In genomic region chr1:226061793-226062557, GRCh38 we compare ENCODE assay signal across 2 cellular contexts.
A peak's percentile ranks its signal among the peaks of the same experiment; 100 is the strongest.
TF ChIP-seq lines count a peak whose summit lies in the region.

No MANE protein-coding gene starts in this region.

TF ChIP-seq in HCT116, 20 proteins besides CTCF, POLR2A, EP300 and RAD21 (continued from another document):
- TF ChIP-seq, protein P1, sequence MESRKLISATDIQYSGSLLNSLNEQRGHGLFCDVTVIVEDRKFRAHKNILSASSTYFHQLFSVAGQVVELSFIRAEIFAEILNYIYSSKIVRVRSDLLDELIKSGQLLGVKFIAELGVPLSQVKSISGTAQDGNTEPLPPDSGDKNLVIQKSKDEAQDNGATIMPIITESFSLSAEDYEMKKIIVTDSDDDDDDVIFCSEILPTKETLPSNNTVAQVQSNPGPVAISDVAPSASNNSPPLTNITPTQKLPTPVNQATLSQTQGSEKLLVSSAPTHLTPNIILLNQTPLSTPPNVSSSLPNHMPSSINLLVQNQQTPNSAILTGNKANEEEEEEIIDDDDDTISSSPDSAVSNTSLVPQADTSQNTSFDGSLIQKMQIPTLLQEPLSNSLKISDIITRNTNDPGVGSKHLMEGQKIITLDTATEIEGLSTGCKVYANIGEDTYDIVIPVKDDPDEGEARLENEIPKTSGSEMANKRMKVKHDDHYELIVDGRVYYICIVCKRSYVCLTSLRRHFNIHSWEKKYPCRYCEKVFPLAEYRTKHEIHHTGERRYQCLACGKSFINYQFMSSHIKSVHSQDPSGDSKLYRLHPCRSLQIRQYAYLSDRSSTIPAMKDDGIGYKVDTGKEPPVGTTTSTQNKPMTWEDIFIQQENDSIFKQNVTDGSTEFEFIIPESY (IDR thresholded peaks at IDR 0.05; ENCODE audit: extremely low read depth, insufficient replicate concordance, low read length) = peak; percentile 7
- TF ChIP-seq EZH2 (IDR thresholded peaks at IDR 0.05) = no peak
- TF ChIP-seq MAX (IDR thresholded peaks at IDR 0.05) = peak; percentile 68
- peak; percentile 71 for TF ChIP-seq POLR2AphosphoS5 (IDR thresholded peaks at IDR 0.05; ENCODE audit: low read depth, low read length)
- TF ChIP-seq ELF1 (IDR thresholded peaks at IDR 0.05; ENCODE audit: borderline replicate concordance, low read depth) = no peak
- TF ChIP-seq CBX3 (IDR thresholded peaks at IDR 0.05; ENCODE audit: low read depth) = peak; percentile 72
- no peak for TF ChIP-seq FOSL1 (IDR thresholded peaks at IDR 0.05; ENCODE audit: low read depth)
- TF ChIP-seq TCF7L2 (IDR thresholded peaks at IDR 0.05; ENCODE audit: borderline replicate concordance, extremely low read depth, insufficient read depth, insufficient read length) = no peak
- peak; percentile 92 for TF ChIP-seq ZFX (IDR thresholded peaks at IDR 0.05)

TF ChIP-seq in GM12878, 131 proteins besides CTCF, POLR2A, EP300 and RAD21 (continued from another document):
- TF ChIP-seq, protein P2, sequence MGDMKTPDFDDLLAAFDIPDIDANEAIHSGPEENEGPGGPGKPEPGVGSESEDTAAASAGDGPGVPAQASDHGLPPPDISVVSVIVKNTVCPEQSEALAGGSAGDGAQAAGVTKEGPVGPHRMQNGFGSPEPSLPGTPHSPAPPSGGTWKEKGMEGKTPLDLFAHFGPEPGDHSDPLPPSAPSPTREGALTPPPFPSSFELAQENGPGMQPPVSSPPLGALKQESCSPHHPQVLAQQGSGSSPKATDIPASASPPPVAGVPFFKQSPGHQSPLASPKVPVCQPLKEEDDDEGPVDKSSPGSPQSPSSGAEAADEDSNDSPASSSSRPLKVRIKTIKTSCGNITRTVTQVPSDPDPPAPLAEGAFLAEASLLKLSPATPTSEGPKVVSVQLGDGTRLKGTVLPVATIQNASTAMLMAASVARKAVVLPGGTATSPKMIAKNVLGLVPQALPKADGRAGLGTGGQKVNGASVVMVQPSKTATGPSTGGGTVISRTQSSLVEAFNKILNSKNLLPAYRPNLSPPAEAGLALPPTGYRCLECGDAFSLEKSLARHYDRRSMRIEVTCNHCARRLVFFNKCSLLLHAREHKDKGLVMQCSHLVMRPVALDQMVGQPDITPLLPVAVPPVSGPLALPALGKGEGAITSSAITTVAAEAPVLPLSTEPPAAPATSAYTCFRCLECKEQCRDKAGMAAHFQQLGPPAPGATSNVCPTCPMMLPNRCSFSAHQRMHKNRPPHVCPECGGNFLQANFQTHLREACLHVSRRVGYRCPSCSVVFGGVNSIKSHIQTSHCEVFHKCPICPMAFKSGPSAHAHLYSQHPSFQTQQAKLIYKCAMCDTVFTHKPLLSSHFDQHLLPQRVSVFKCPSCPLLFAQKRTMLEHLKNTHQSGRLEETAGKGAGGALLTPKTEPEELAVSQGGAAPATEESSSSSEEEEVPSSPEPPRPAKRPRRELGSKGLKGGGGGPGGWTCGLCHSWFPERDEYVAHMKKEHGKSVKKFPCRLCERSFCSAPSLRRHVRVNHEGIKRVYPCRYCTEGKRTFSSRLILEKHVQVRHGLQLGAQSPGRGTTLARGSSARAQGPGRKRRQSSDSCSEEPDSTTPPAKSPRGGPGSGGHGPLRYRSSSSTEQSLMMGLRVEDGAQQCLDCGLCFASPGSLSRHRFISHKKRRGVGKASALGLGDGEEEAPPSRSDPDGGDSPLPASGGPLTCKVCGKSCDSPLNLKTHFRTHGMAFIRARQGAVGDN (IDR thresholded peaks at IDR 0.05) = 0 out of 2 replicates have a peak, but pooled peaks have one; percentile 6
- peak in 1 of 2 experiments; percentile 7; a peak in 1 of 3 replicates for TF ChIP-seq EGR1 (IDR thresholded peaks at IDR 0.05; ENCODE audit: borderline replicate concordance in 1 of 2, low read depth in 2 of 2, low read length in 2 of 2)
- no peak for TF ChIP-seq JUND (IDR thresholded peaks at IDR 0.05; ENCODE audit: low read depth, low read length)
- 0 out of 2 replicates have a peak, but pooled peaks have one; percentile 36 for TF ChIP-seq CREM (IDR thresholded peaks at IDR 0.05; ENCODE audit: low read depth)
- TF ChIP-seq GATAD2B (conservative IDR thresholded peaks at IDR 0.05; ENCODE audit: low read depth) = peak; percentile 90
- 0 out of 2 replicates have a peak, but pooled peaks have one; percentile 0 for TF ChIP-seq MTA3 (IDR thresholded peaks at IDR 0.05; ENCODE audit: borderline replicate concordance, low read length)
- no peak for TF ChIP-seq BCLAF1 (IDR thresholded peaks at IDR 0.05)
- TF ChIP-seq BMI1 (IDR thresholded peaks at IDR 0.05; ENCODE audit: borderline replicate concordance) = no peak
- TF ChIP-seq RB1 (IDR thresholded peaks at IDR 0.05; ENCODE audit: borderline replicate concordance) = peak; percentile 85; the same call in 1 of the 2 replicates
- TF ChIP-seq USF1 (IDR thresholded peaks at IDR 0.05; ENCODE audit: borderline replicate concordance, extremely low read length, insufficient read depth, low read depth, low read length) = no peak
- TF ChIP-seq ZNF384 (IDR thresholded peaks at IDR 0.05; ENCODE audit: borderline replicate concordance, low read depth, low read length) = no peak
- no peak for TF ChIP-seq JUNB (IDR thresholded peaks at IDR 0.05)
- peak; percentile 76 for TF ChIP-seq DPF2 (IDR thresholded peaks at IDR 0.05)
- TF ChIP-seq NR2F1 (conservative IDR thresholded peaks at IDR 0.05) = peak; percentile 56; the same call in 1 of the 2 replicates
- TF ChIP-seq IKZF2 (IDR thresholded peaks at IDR 0.05) = no peak
- TF ChIP-seq RELA (IDR thresholded peaks at IDR 0.05; ENCODE audit: borderline replicate concordance, partially characterized antibody) = peak; percentile 42
- no peak for TF ChIP-seq SPI1 (IDR thresholded peaks at IDR 0.05; ENCODE audit: borderline replicate concordance, insufficient read depth, low read depth, low read length)
- TF ChIP-seq MXI1 (IDR thresholded peaks at IDR 0.05; ENCODE audit: low read depth, low read length) = peak; percentile 10; the same call in 1 of the 2 replicates
- TF ChIP-seq BHLHE40 (IDR thresholded peaks at IDR 0.05; ENCODE audit: borderline replicate concordance in 1 of 2, low read depth in 2 of 2, low read length in 1 of 2) = peak; percentile 5 to 39; a peak in 2 of 4 replicates
- TF ChIP-seq ASH2L (IDR thresholded peaks at IDR 0.05; ENCODE audit: borderline replicate concordance, low read depth) = peak; percentile 68; the same call in 1 of the 2 replicates
- TF ChIP-seq SMARCA5 (IDR thresholded peaks at IDR 0.05) = no peak
- no peak for TF ChIP-seq NR2C2 (IDR thresholded peaks at IDR 0.05; ENCODE audit: borderline replicate concordance, control insufficient read depth, insufficient read length, low read depth)
- peak; percentile 23; the same call in 1 of the 2 replicates for TF ChIP-seq MAX (IDR thresholded peaks at IDR 0.05; ENCODE audit: low read depth, low read length)
- no peak for TF ChIP-seq CHD2 (IDR thresholded peaks at IDR 0.05; ENCODE audit: borderline replicate concordance, low read depth, low read length)
- no peak for TF ChIP-seq WRNIP1 (IDR thresholded peaks at IDR 0.05; ENCODE audit: borderline replicate concordance, low read depth, low read length)
- TF ChIP-seq, protein P3, sequence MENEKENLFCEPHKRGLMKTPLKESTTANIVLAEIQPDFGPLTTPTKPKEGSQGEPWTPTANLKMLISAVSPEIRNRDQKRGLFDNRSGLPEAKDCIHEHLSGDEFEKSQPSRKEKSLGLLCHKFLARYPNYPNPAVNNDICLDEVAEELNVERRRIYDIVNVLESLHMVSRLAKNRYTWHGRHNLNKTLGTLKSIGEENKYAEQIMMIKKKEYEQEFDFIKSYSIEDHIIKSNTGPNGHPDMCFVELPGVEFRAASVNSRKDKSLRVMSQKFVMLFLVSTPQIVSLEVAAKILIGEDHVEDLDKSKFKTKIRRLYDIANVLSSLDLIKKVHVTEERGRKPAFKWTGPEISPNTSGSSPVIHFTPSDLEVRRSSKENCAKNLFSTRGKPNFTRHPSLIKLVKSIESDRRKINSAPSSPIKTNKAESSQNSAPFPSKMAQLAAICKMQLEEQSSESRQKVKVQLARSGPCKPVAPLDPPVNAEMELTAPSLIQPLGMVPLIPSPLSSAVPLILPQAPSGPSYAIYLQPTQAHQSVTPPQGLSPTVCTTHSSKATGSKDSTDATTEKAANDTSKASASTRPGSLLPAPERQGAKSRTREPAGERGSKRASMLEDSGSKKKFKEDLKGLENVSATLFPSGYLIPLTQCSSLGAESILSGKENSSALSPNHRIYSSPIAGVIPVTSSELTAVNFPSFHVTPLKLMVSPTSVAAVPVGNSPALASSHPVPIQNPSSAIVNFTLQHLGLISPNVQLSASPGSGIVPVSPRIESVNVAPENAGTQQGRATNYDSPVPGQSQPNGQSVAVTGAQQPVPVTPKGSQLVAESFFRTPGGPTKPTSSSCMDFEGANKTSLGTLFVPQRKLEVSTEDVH (IDR thresholded peaks at IDR 0.05; ENCODE audit: low read depth, partially characterized antibody) = no peak
- TF ChIP-seq POLR2AphosphoS2 (IDR thresholded peaks at IDR 0.05; ENCODE audit: low read depth, low read length) = peak; percentile 7; the same call in 1 of the 2 replicates
- TF ChIP-seq YY1 (IDR thresholded peaks at IDR 0.05; ENCODE audit: low read depth, low read length) = peak; percentile 83; the same call in 1 of the 2 replicates
- peak; percentile 80; the same call in 1 of the 2 replicates for TF ChIP-seq LARP7 (IDR thresholded peaks at IDR 0.05)
- TF ChIP-seq ZNF592 (IDR thresholded peaks at IDR 0.05) = 0 out of 2 replicates have a peak, but pooled peaks have one; percentile 10
- TF ChIP-seq EED (IDR thresholded peaks at IDR 0.05; ENCODE audit: low read depth) = peak; percentile 49; the same call in 1 of the 2 replicates
- TF ChIP-seq HCFC1 (IDR thresholded peaks at IDR 0.05; ENCODE audit: low read length) = peak; percentile 21; the same call in 1 of the 2 replicates
